ENCODE assay signal across 28 cellular contexts in genomic region chr15:84104853-84105252, GRCh38.
"Had no signal": no experiment of that assay in that cellular context is flagged by ENCODE, and none has a peak within 500 bp of the region (broad histone marks: within the 10 kb centered on the region; RNA-seq: fewer than 3 reads in every experiment).

No MANE protein-coding gene starts in this region.

- H3K4me1 ChIP-seq: colonic mucosa, esophagus squamous epithelium, foreskin keratinocyte, gastrocnemius medialis, gastroesophageal sphincter had no signal

- FAIRE-seq: colon, endometrium, endothelial cell of umbilical vein, frontal cortex had no signal

- ATAC-seq: effector memory CD8-positive, alpha-beta T cell; esophagus mucosa; foreskin keratinocyte; gastrocnemius medialis; gastroesophageal sphincter; heart left ventricle; heart right ventricle had no signal

- H3K4me3 Mint-ChIP-seq: dendritic cell treated with granulocyte-macrophage colony-stimulating factor and Interleukin-4, amounts not matched to agents 40 ng/mL and 50 ng/mL, for 4 days; effector memory CD8-positive, alpha-beta T cell; endodermal cell had no signal

- H3K27ac Mint-ChIP-seq: dendritic cell treated with granulocyte-macrophage colony-stimulating factor and Interleukin-4, amounts not matched to agents 40 ng/mL and 50 ng/mL, for 4 days; effector memory CD8-positive, alpha-beta T cell; endodermal cell had no signal

- H3K27me3 ChIP-seq: colonic mucosa, dorsolateral prefrontal cortex, esophagus squamous epithelium, foreskin keratinocyte, gastrocnemius medialis, gastroesophageal sphincter, heart left ventricle, heart right ventricle had no signal

- H3K9me3 ChIP-seq: colonic mucosa, esophagus squamous epithelium, gastrocnemius medialis, gastroesophageal sphincter, heart left ventricle, heart right ventricle had no signal

- H3K4me3 ChIP-seq: colonic mucosa, coronary artery, dorsolateral prefrontal cortex, esophagus squamous epithelium, gastrocnemius medialis, gastroesophageal sphincter, heart left ventricle, heart right ventricle had no signal

- H3K27ac ChIP-seq: colonic mucosa, coronary artery, dorsolateral prefrontal cortex, epithelial cell of prostate, esophagus squamous epithelium, foreskin keratinocyte, gastrocnemius medialis, gastroesophageal sphincter, heart left ventricle, heart right ventricle had no signal

- DNase-seq: colonic mucosa; cortex of kidney; dermis blood vessel endothelial cell; dorsolateral prefrontal cortex; effector CD4-positive, alpha-beta T cell; effector CD8-positive, alpha-beta T cell; effector memory CD4-positive, alpha-beta T cell; effector memory CD8-positive, alpha-beta T cell; endodermal cell; erythroblast; esophagus squamous epithelium; foreskin fibroblast; foreskin keratinocyte; foreskin melanocyte; gastrocnemius medialis; glutamatergic neuron; head of caudate nucleus; heart left ventricle; heart right ventricle had no signal

- H3K36me3 ChIP-seq: colonic mucosa, esophagus squamous epithelium, gastrocnemius medialis, gastroesophageal sphincter, heart left ventricle, heart right ventricle had no signal

- H3K9me3 Mint-ChIP-seq: dendritic cell treated with granulocyte-macrophage colony-stimulating factor and Interleukin-4, amounts not matched to agents 40 ng/mL and 50 ng/mL, for 4 days; effector memory CD8-positive, alpha-beta T cell; endodermal cell had no signal
